9 cellular contexts compared by ENCODE assay signal in genomic region chr1:48870596-48870995, GRCh38.
A peak's percentile ranks its signal among the peaks of the same experiment; 100 is the strongest.
DNase-seq lines count a peak whose midpoint lies in the region; ATAC-seq, FAIRE-seq and TF ChIP-seq lines count a peak whose summit lies in the region.
"Had no signal": no experiment of that assay in that cellular context is flagged by ENCODE, and none has a peak within 500 bp of the region (broad histone marks: within the 10 kb centered on the region; RNA-seq: fewer than 3 reads in every experiment).

No MANE protein-coding gene starts in this region.

- H3K36me3 ChIP-seq in ACC112 (ENCODE audit: insufficient read depth, low read length) = no peaks in the 10 kb centered on the region
- H3K36me3 ChIP-seq in tibial nerve = no peaks in the 10 kb centered on the region
- no peaks in the 10 kb centered on the region for H3K36me3 ChIP-seq in suprapubic skin

- TF ChIP-seq POLR2A in tibial nerve (IDR thresholded peaks at IDR 0.05) (no peak), suprapubic skin (IDR thresholded peaks at IDR 0.05) (no peak)

- no peak for ATAC-seq in stimulated activated effector memory CD8-positive, alpha-beta T cell treated with anti-CD3 and anti-CD28 coated beads, Interleukin-12 subunit alpha, Interleukin-12 subunit beta, amount 100 ng/mL, for 72 hours
- ATAC-seq in HG02970 (IDR thresholded peaks at IDR 0.05; ENCODE audit: low FRiP score, unreplicated experiment) = no peak

- DNase-seq in GM18507 (ENCODE audit: extremely low spot score, insufficient read length, low read depth) (no peak), Kasumi-1 (lab: John Stamatoyannopoulos, UW) (peak; percentile 24 to 32), dorsolateral prefrontal cortex (no peak), tibial nerve (ENCODE audit: low spot score in 2 of 2) (no peak), suprapubic skin (ENCODE audit: low spot score in 2 of 2) (no peak)
- no peak for DNase-seq in stimulated activated effector memory CD8-positive, alpha-beta T cell treated with anti-CD3 and anti-CD28 coated beads, Interleukin-12 subunit alpha, Interleukin-12 subunit beta, amount 100 ng/mL, for 72 hours (ENCODE audit: low spot score in 2 of 2)
- DNase-seq: activated naive CD8-positive, alpha-beta T cell treated with anti-CD3 and anti-CD28 coated beads, Interleukin-2, amount 10 ng/mL, durations not matched to agents 7 days and 5 days had no signal

- H3K9me3 ChIP-seq in tibial nerve (no peaks in the 10 kb centered on the region), suprapubic skin (no peaks in the 10 kb centered on the region)

- H3K79me2 ChIP-seq in ACC112 (ENCODE audit: control insufficient read depth, insufficient read depth, low read length, unreplicated experiment) = no peaks in the 10 kb centered on the region

- H3K4me3 ChIP-seq in ACC112 (ENCODE audit: low read depth, low read length) = no peak overlapping the region
- no peak overlapping the region for H3K4me3 ChIP-seq in dorsolateral prefrontal cortex
- no peak overlapping the region for H3K4me3 ChIP-seq in tibial nerve
- H3K4me3 ChIP-seq in suprapubic skin = no peak overlapping the region

- intact Hi-C loops in dorsolateral prefrontal cortex (cut with DNase I) = no loop called here

- TF ChIP-seq CTCF in dorsolateral prefrontal cortex (IDR thresholded peaks at IDR 0.05 in 54 of 56, conservative IDR thresholded peaks at IDR 0.05 in 2 of 56; ENCODE audit: low read depth in 1 of 56, partially characterized antibody in 56 of 56) = peak in 37 of 56 donors; percentile 8 to 50 (median 31)
- peak in 3 of 5 experiments; percentile 9 to 15 (median 11) for TF ChIP-seq CTCF in tibial nerve (IDR thresholded peaks at IDR 0.05)
- no peak for TF ChIP-seq CTCF in suprapubic skin (IDR thresholded peaks at IDR 0.05)

- H3K9me3 Mint-ChIP-seq in stimulated activated effector memory CD8-positive, alpha-beta T cell treated with anti-CD3 and anti-CD28 coated beads, Interleukin-12 subunit alpha, Interleukin-12 subunit beta, amount 100 ng/mL, for 72 hours = peaks cover 3% of the 10 kb centered on the region
- H3K9me3 Mint-ChIP-seq: activated naive CD8-positive, alpha-beta T cell treated with anti-CD3 and anti-CD28 coated beads, Interleukin-2, amount 10 ng/mL, durations not matched to agents 7 days and 5 days had no signal

- peak overlapping the region; percentile 17 for H2AFZ ChIP-seq in ACC112 (ENCODE audit: low read length, unreplicated experiment)

- no peak overlapping the region for H3K27ac Mint-ChIP-seq in stimulated activated effector memory CD8-positive, alpha-beta T cell treated with anti-CD3 and anti-CD28 coated beads, Interleukin-12 subunit alpha, Interleukin-12 subunit beta, amount 100 ng/mL, for 72 hours
- H3K27ac Mint-ChIP-seq: activated naive CD8-positive, alpha-beta T cell treated with anti-CD3 and anti-CD28 coated beads, Interleukin-2, amount 10 ng/mL, durations not matched to agents 7 days and 5 days had no signal

- H3K4me3 Mint-ChIP-seq in stimulated activated effector memory CD8-positive, alpha-beta T cell treated with anti-CD3 and anti-CD28 coated beads, Interleukin-12 subunit alpha, Interleukin-12 subunit beta, amount 100 ng/mL, for 72 hours = no peak overlapping the region
- H3K4me3 Mint-ChIP-seq: activated naive CD8-positive, alpha-beta T cell treated with anti-CD3 and anti-CD28 coated beads, Interleukin-2, amount 10 ng/mL, durations not matched to agents 7 days and 5 days had no signal

- H3K27ac ChIP-seq in ACC112 (ENCODE audit: low read depth, low read length) = no peak overlapping the region
- H3K27ac ChIP-seq in dorsolateral prefrontal cortex = peak overlapping the region in 31 of 59 donors; percentile 2 to 63 (median 30)
- H3K27ac ChIP-seq in tibial nerve = no peak overlapping the region
- no peak overlapping the region for H3K27ac ChIP-seq in suprapubic skin

- no peaks in the 10 kb centered on the region for H3K36me3 Mint-ChIP-seq in stimulated activated effector memory CD8-positive, alpha-beta T cell treated with anti-CD3 and anti-CD28 coated beads, Interleukin-12 subunit alpha, Interleukin-12 subunit beta, amount 100 ng/mL, for 72 hours
- H3K36me3 Mint-ChIP-seq: activated naive CD8-positive, alpha-beta T cell treated with anti-CD3 and anti-CD28 coated beads, Interleukin-2, amount 10 ng/mL, durations not matched to agents 7 days and 5 days had no signal

- no peak for TF ChIP-seq EP300 in tibial nerve (IDR thresholded peaks at IDR 0.05)
- TF ChIP-seq EP300 in suprapubic skin (IDR thresholded peaks at IDR 0.05) = no peak

- peaks cover 4% of the 10 kb centered on the region for H3K4me1 ChIP-seq in ACC112 (ENCODE audit: control insufficient read depth, insufficient read depth, low read length, unreplicated experiment)
- no peaks in the 10 kb centered on the region for H3K4me1 ChIP-seq in tibial nerve
- H3K4me1 ChIP-seq in suprapubic skin = peaks cover 17% of the 10 kb centered on the region

- no peaks in the 10 kb centered on the region for H3K4me1 Mint-ChIP-seq in stimulated activated effector memory CD8-positive, alpha-beta T cell treated with anti-CD3 and anti-CD28 coated beads, Interleukin-12 subunit alpha, Interleukin-12 subunit beta, amount 100 ng/mL, for 72 hours
- H3K4me1 Mint-ChIP-seq: activated naive CD8-positive, alpha-beta T cell treated with anti-CD3 and anti-CD28 coated beads, Interleukin-2, amount 10 ng/mL, durations not matched to agents 7 days and 5 days had no signal

- 19 to 24% methylated on average over 3 of the region's 3 CpGs for WGBS in tibial nerve, 2 donors
- 36% methylated on average over 3 of the region's 3 CpGs for WGBS in suprapubic skin

- H3K27me3 ChIP-seq in ACC112 (ENCODE audit: insufficient read depth, low read length) (no peaks in the 10 kb centered on the region), dorsolateral prefrontal cortex (no peaks in the 10 kb centered on the region), tibial nerve (no peaks in the 10 kb centered on the region), suprapubic skin (no peaks in the 10 kb centered on the region)

- FAIRE-seq in GM18507 (lab: Jason Lieb, UNC) = peak; percentile 35

Comparison
In these comparisons a context has a peak if more than half of its experiments do, and no peak if none do; other contexts are left out.
1. H3K27ac ChIP-seq: peak in dorsolateral prefrontal cortex (31 of 59); none in ACC112 (single experiment), tibial nerve (0 of 4) and suprapubic skin (single experiment).
2. DNase-seq: peak in Kasumi-1 (2 of 2); none in GM18507 (single experiment), dorsolateral prefrontal cortex (0 of 10), tibial nerve (0 of 2), stimulated activated effector memory CD8-positive, alpha-beta T cell treated with anti-CD3 and anti-CD28 coated beads, Interleukin-12 subunit alpha, Interleukin-12 subunit beta, amount 100 ng/mL, for 72 hours (0 of 2) and suprapubic skin (0 of 2).
3. CTCF ChIP-seq: peak in dorsolateral prefrontal cortex (37 of 56) and tibial nerve (3 of 5); none in suprapubic skin (0 of 2).